33 cellular contexts compared by ENCODE assay signal in genomic region chr6:91637217-91637616, GRCh38.
"Had no signal": no experiment of that assay in that cellular context is flagged by ENCODE, and none has a peak within 500 bp of the region (broad histone marks: within the 10 kb centered on the region; RNA-seq: fewer than 3 reads in every experiment).

No MANE protein-coding gene starts in this region.

- H3K4me1 ChIP-seq: adrenal gland, ascending aorta, body of pancreas, breast epithelium had no signal

- H3K27ac ChIP-seq: adrenal gland, ascending aorta, body of pancreas, brain microvascular endothelial cell, breast epithelium, cardiac muscle cell had no signal

- H3K9me3 ChIP-seq: ascending aorta, body of pancreas, breast epithelium had no signal

- ATAC-seq: activated naive CD4-positive, alpha-beta T cell treated with anti-CD3 and anti-CD28 coated beads, Interleukin-2, amount 50 U/mL, for 72 hours; activated naive CD8-positive, alpha-beta T cell treated with anti-CD3 and anti-CD28 coated beads, Interleukin-2, amount 50 U/mL, for 24 hours; activated T-cell treated with anti-CD3 and anti-CD28 coated beads, Interleukin-2, amount 50 U/mL, for 4 hours; activated T-cell treated with anti-CD3 and anti-CD28 coated beads, Interleukin-2, amount 50 U/mL, for 72 hours; activated T-helper 17 cell treated with anti-CD3 and anti-CD28 coated beads, Interleukin-2, amount 50 U/mL, for 72 hours; body of pancreas had no signal

- H3K36me3 ChIP-seq: adrenal gland, ascending aorta, brain microvascular endothelial cell, breast epithelium, cardiac muscle cell had no signal

- DNase-seq: activated effector memory CD4-positive, alpha-beta T cell treated with anti-CD3 and anti-CD28 coated beads, Interleukin-2, amount 50 U/mL, for 16 hours; activated effector memory CD4-positive, alpha-beta T cell treated with Interleukin-2 at 50 U/mL for 16 hours; activated gamma-delta T cell; activated gamma-delta T cell treated with Interleukin-2 at 50 U/mL for 16 hours; activated naive CD4-positive, alpha-beta T cell; activated naive CD4-positive, alpha-beta T cell treated with anti-CD3 and anti-CD28 coated beads for 36 hours; activated naive CD4-positive, alpha-beta T cell treated with anti-CD3 and anti-CD28 coated beads, Interleukin-2, amount 10 ng/mL, durations not matched to agents 7 days and 5 days; activated naive CD4-positive, alpha-beta T cell treated with anti-CD3 and anti-CD28 coated beads, Interleukin-2, amount 50 U/mL, for 16 hours; activated naive CD4-positive, alpha-beta T cell treated with Interleukin-2 at 50 U/mL for 16 hours; activated naive CD8-positive, alpha-beta T cell treated with anti-CD3 and anti-CD28 coated beads for 36 hours; activated naive CD8-positive, alpha-beta T cell treated with anti-CD3 and anti-CD28 coated beads, Interleukin-2, amount 10 ng/mL, durations not matched to agents 7 days and 5 days; activated naive CD8-positive, alpha-beta T cell treated with anti-CD3 and anti-CD28 coated beads, Interleukin-2, amount 50 U/mL, for 24 hours; activated T-cell treated with anti-CD3 and anti-CD28 coated beads, Interleukin-2, amount 50 U/mL, for 24 hours; activated T-cell treated with anti-CD3 and anti-CD28 coated beads, Interleukin-2, amount 50 U/mL, for 4 hours; activated T-cell treated with anti-CD3 and anti-CD28 coated beads, Interleukin-2, amount 50 U/mL, for 48 hours; activated T-cell treated with anti-CD3 and anti-CD28 coated beads, Interleukin-2, amount 50 U/mL, for 72 hours; adrenal gland; amniotic stem cell; amygdala; anterior cingulate cortex; aorta; body of pancreas; brain microvascular endothelial cell; caudate nucleus; central memory CD4-positive, alpha-beta T cell; cerebellar nuclear complex had no signal

- H3K4me3 ChIP-seq: adrenal gland, ascending aorta, body of pancreas, breast epithelium, cardiac muscle cell had no signal

- H3K27me3 ChIP-seq: adrenal gland, ascending aorta, body of pancreas, brain microvascular endothelial cell, breast epithelium, cardiac muscle cell had no signal

- FAIRE-seq: astrocyte, bronchial epithelial cell had no signal
